1 cellular context compared by ENCODE assay signal in genomic region chr4:12499693-12500092, GRCh38.
TF ChIP-seq lines count a peak whose summit lies in the region.

No MANE protein-coding gene starts in this region.

TF ChIP-seq in HepG2, 621 proteins besides CTCF, POLR2A, EP300 and RAD21 (continued from another document and continues in another):
- TF ChIP-seq ZNF18 (CRISPR knock-in tag; IDR thresholded peaks at IDR 0.05; ENCODE audit: insufficient replicate concordance) (no peak), ZFP36L2 (CRISPR knock-in tag; IDR thresholded peaks at IDR 0.05) (no peak), RFXAP (CRISPR knock-in tag; IDR thresholded peaks at IDR 0.05; ENCODE audit: borderline replicate concordance) (no peak), GPBP1L1 (CRISPR knock-in tag; IDR thresholded peaks at IDR 0.05) (no peak), NFYC (CRISPR knock-in tag; IDR thresholded peaks at IDR 0.05) (no peak), SRSF9 (IDR thresholded peaks at IDR 0.05; ENCODE audit: borderline replicate concordance, insufficient read depth, low read depth, low read length, poor library complexity, severe bottlenecking) (no peak), ZNF710 (CRISPR knock-in tag; IDR thresholded peaks at IDR 0.05; ENCODE audit: borderline replicate concordance) (peak; percentile 98), CREM (IDR thresholded peaks at IDR 0.05) (peak; percentile 84), CREM (CRISPR knock-in tag; IDR thresholded peaks at IDR 0.05) (no peak), KLF11 (CRISPR knock-in tag; IDR thresholded peaks at IDR 0.05) (no peak), ZNF256 (CRISPR knock-in tag; conservative IDR thresholded peaks at IDR 0.05) (no peak), ZBTB1 (CRISPR knock-in tag; IDR thresholded peaks at IDR 0.05; ENCODE audit: borderline replicate concordance) (no peak), ATF1 (CRISPR knock-in tag; IDR thresholded peaks at IDR 0.05) (0 out of 2 replicates have a peak, but pooled peaks have one; percentile 49), ZNF740 (CRISPR knock-in tag; IDR thresholded peaks at IDR 0.05) (no peak), KLF13 (CRISPR knock-in tag; IDR thresholded peaks at IDR 0.05) (no peak), KAT2B (IDR thresholded peaks at IDR 0.05; ENCODE audit: borderline replicate concordance, low read depth, low read length) (no peak), ZNF609 (CRISPR knock-in tag; IDR thresholded peaks at IDR 0.05; ENCODE audit: borderline replicate concordance) (peak; percentile 77), CENPBD1 (CRISPR knock-in tag; IDR thresholded peaks at IDR 0.05; ENCODE audit: borderline replicate concordance, low read depth) (no peak), RFX3 (CRISPR knock-in tag; IDR thresholded peaks at IDR 0.05) (0 out of 2 replicates have a peak, but pooled peaks have one; percentile 17), TAF1 (CRISPR knock-in tag; IDR thresholded peaks at IDR 0.05) (no peak), ZNF720 (CRISPR knock-in tag; IDR thresholded peaks at IDR 0.05) (no peak), ZMYM2 (CRISPR knock-in tag; IDR thresholded peaks at IDR 0.05) (0 out of 2 replicates have a peak, but pooled peaks have one; percentile 23), MAFG (CRISPR knock-in tag; IDR thresholded peaks at IDR 0.05) (no peak), PTBP1 (IDR thresholded peaks at IDR 0.05; ENCODE audit: low read depth, low read length, poor library complexity, severe bottlenecking) (no peak), SALL2 (CRISPR knock-in tag; IDR thresholded peaks at IDR 0.05) (no peak), TCF7 (IDR thresholded peaks at IDR 0.05; ENCODE audit: low read depth) (peak; percentile 78), DRAP1 (CRISPR knock-in tag; IDR thresholded peaks at IDR 0.05) (0 out of 2 replicates have a peak, but pooled peaks have one; percentile 33), MXD3 (CRISPR knock-in tag; IDR thresholded peaks at IDR 0.05) (no peak), FOXO1 (CRISPR knock-in tag; IDR thresholded peaks at IDR 0.05) (peak; percentile 93), KLF12 (CRISPR knock-in tag; IDR thresholded peaks at IDR 0.05; ENCODE audit: borderline replicate concordance) (no peak), AKNA (CRISPR knock-in tag; IDR thresholded peaks at IDR 0.05; ENCODE audit: borderline replicate concordance) (no peak), DNMT1 (CRISPR knock-in tag; IDR thresholded peaks at IDR 0.05) (no peak), ZBTB7B (CRISPR knock-in tag; IDR thresholded peaks at IDR 0.05) (0 out of 2 replicates have a peak, but pooled peaks have one; percentile 26), PAXIP1 (CRISPR knock-in tag; conservative IDR thresholded peaks at IDR 0.05) (peak; percentile 98), HOXA9 (CRISPR knock-in tag; IDR thresholded peaks at IDR 0.05; ENCODE audit: borderline replicate concordance) (no peak), SKIL (CRISPR knock-in tag; IDR thresholded peaks at IDR 0.05; ENCODE audit: borderline replicate concordance) (peak; percentile 78), ZBTB8A (CRISPR knock-in tag; IDR thresholded peaks at IDR 0.05; ENCODE audit: borderline replicate concordance, low read depth) (no peak)
